In the genomic region with DNA sequence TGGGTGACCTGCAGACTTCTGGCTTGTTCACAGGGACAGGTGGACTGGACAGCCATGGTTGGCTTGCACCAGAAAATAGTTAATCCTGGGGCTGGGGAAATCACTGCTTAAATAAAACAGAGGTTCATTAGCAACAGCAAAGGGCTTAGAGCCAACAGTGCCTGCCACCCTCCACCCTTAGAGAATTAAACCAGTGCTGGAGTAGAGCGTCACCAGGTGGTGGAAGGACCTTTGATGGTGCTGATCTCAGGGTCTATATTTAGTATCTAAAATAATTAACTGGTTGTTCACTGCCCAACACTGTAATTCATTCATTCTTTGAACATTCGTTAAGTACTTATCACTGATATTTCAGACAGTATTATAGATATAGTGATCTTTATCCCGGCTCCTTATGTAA, we compare ENCODE assay signal across 2 cellular contexts.
TF ChIP-seq lines count a peak whose summit lies in the region.

No MANE protein-coding gene starts in this region.

TF ChIP-seq in GM12878, 131 proteins besides CTCF, POLR2A, EP300 and RAD21:
- TF ChIP-seq, protein P1, sequence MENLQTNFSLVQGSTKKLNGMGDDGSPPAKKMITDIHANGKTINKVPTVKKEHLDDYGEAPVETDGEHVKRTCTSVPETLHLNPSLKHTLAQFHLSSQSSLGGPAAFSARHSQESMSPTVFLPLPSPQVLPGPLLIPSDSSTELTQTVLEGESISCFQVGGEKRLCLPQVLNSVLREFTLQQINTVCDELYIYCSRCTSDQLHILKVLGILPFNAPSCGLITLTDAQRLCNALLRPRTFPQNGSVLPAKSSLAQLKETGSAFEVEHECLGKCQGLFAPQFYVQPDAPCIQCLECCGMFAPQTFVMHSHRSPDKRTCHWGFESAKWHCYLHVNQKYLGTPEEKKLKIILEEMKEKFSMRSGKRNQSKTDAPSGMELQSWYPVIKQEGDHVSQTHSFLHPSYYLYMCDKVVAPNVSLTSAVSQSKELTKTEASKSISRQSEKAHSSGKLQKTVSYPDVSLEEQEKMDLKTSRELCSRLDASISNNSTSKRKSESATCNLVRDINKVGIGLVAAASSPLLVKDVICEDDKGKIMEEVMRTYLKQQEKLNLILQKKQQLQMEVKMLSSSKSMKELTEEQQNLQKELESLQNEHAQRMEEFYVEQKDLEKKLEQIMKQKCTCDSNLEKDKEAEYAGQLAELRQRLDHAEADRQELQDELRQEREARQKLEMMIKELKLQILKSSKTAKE (IDR thresholded peaks at IDR 0.05; ENCODE audit: low read depth, poor library complexity, severe bottlenecking): no peak
- TF ChIP-seq BCL11A (IDR thresholded peaks at IDR 0.05; ENCODE audit: low read depth, low read length): no peak
- TF ChIP-seq, protein P2, sequence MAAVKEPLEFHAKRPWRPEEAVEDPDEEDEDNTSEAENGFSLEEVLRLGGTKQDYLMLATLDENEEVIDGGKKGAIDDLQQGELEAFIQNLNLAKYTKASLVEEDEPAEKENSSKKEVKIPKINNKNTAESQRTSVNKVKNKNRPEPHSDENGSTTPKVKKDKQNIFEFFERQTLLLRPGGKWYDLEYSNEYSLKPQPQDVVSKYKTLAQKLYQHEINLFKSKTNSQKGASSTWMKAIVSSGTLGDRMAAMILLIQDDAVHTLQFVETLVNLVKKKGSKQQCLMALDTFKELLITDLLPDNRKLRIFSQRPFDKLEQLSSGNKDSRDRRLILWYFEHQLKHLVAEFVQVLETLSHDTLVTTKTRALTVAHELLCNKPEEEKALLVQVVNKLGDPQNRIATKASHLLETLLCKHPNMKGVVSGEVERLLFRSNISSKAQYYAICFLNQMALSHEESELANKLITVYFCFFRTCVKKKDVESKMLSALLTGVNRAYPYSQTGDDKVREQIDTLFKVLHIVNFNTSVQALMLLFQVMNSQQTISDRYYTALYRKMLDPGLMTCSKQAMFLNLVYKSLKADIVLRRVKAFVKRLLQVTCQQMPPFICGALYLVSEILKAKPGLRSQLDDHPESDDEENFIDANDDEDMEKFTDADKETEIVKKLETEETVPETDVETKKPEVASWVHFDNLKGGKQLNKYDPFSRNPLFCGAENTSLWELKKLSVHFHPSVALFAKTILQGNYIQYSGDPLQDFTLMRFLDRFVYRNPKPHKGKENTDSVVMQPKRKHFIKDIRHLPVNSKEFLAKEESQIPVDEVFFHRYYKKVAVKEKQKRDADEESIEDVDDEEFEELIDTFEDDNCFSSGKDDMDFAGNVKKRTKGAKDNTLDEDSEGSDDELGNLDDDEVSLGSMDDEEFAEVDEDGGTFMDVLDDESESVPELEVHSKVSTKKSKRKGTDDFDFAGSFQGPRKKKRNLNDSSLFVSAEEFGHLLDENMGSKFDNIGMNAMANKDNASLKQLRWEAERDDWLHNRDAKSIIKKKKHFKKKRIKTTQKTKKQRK (IDR thresholded peaks at IDR 0.05; ENCODE audit: low read depth, low read length): no peak
- no peak for TF ChIP-seq BACH1 (IDR thresholded peaks at IDR 0.05; ENCODE audit: borderline replicate concordance)
TF ChIP-seq in GM12878: peak in this region for 0.

TF ChIP-seq in WTC11, 78 proteins besides CTCF, POLR2A, EP300 and RAD21:
- TF ChIP-seq, protein P3, sequence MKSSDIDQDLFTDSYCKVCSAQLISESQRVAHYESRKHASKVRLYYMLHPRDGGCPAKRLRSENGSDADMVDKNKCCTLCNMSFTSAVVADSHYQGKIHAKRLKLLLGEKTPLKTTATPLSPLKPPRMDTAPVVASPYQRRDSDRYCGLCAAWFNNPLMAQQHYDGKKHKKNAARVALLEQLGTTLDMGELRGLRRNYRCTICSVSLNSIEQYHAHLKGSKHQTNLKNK (CRISPR knock-in tag; IDR thresholded peaks at IDR 0.05): no peak
- TF ChIP-seq ZNF121 (CRISPR knock-in tag; IDR thresholded peaks at IDR 0.05): no peak
TF ChIP-seq in WTC11: peak in this region for 0.
